8 cellular contexts compared by ENCODE assay signal in genomic region chr11:65663634-65664200, GRCh38. TPM values are rescaled to one million over a fixed set of nuclear protein-coding genes. Genes with fewer than 3 reads are reported as not detected.
A peak's percentile ranks its signal among the peaks of the same experiment; 100 is the strongest.
DNase-seq lines count a peak whose midpoint lies in the region; ATAC-seq, FAIRE-seq and TF ChIP-seq lines count a peak whose summit lies in the region.

No MANE protein-coding gene starts in this region.

- peak; percentile 2 for ATAC-seq in HG03469 (IDR thresholded peaks at IDR 0.05; ENCODE audit: unreplicated experiment)
- ATAC-seq in stimulated activated naive CD8-positive, alpha-beta T cell treated with anti-CD3 and anti-CD28 coated beads, Interleukin-15, amount 100 ng/mL, for 72 hours = peak; percentile 55

- peaks cover 6% of the 10 kb centered on the region for H3K4me1 Mint-ChIP-seq in endodermal cell
- H3K4me1 Mint-ChIP-seq in stimulated activated naive CD8-positive, alpha-beta T cell treated with anti-CD3 and anti-CD28 coated beads, Interleukin-15, amount 100 ng/mL, for 72 hours = peaks cover 43% of the 10 kb centered on the region

- FAIRE-seq in GM12892 (lab: Jason Lieb, UNC) = peak; percentile 90

- 7 to 9% methylated on average over 5 to 13 of the region's 15 CpGs for WGBS in endodermal cell (ENCODE audit: insufficient coverage in 1 of 2, insufficient read length in 1 of 2), 2 experiments

- DNase-seq in GM12892 (ENCODE audit: insufficient read length) = no peak
- DNase-seq in activated CD4-positive, alpha-beta T cell treated with anti-CD3 and anti-CD28 coated beads for 4 hours = peak; percentile 49 to 61
- no peak for DNase-seq in endodermal cell
- DNase-seq in medulla oblongata (ENCODE audit: extremely low spot score) = peak; percentile 77
- peak in 1 of 2 donors; percentile 59 for DNase-seq in stimulated activated naive CD8-positive, alpha-beta T cell treated with anti-CD3 and anti-CD28 coated beads, Interleukin-15, amount 100 ng/mL, for 72 hours
- DNase-seq in NCI-H345 (lab: John Stamatoyannopoulos, UW) = no peak

- peak overlapping the region; percentile 78 for H3K4me3 Mint-ChIP-seq in endodermal cell
- H3K4me3 Mint-ChIP-seq in stimulated activated naive CD8-positive, alpha-beta T cell treated with anti-CD3 and anti-CD28 coated beads, Interleukin-15, amount 100 ng/mL, for 72 hours = peak overlapping the region; percentile 87 to 90

- no peaks in the 10 kb centered on the region for H3K9me3 ChIP-seq in endodermal cell (ENCODE audit: control insufficient read depth, low read length)

- no peaks in the 10 kb centered on the region for H3K27me3 Mint-ChIP-seq in endodermal cell (ENCODE audit: insufficient read depth)
- no peaks in the 10 kb centered on the region for H3K27me3 Mint-ChIP-seq in stimulated activated naive CD8-positive, alpha-beta T cell treated with anti-CD3 and anti-CD28 coated beads, Interleukin-15, amount 100 ng/mL, for 72 hours

- H3K27ac ChIP-seq in 22Rv1 = peak overlapping the region; percentile 95
- H3K27ac ChIP-seq in endodermal cell (ENCODE audit: low read depth, low read length) = peak overlapping the region; percentile 86

- H3K27ac Mint-ChIP-seq in endodermal cell = peak overlapping the region; percentile 95
- peak overlapping the region; percentile 91 to 97 for H3K27ac Mint-ChIP-seq in stimulated activated naive CD8-positive, alpha-beta T cell treated with anti-CD3 and anti-CD28 coated beads, Interleukin-15, amount 100 ng/mL, for 72 hours

- TF ChIP-seq POLR2A in GM12892 (IDR thresholded peaks at IDR 0.05; ENCODE audit: low read depth, low read length) = 0 out of 2 replicates have a peak, but pooled peaks have one; percentile 4

- H3K36me3 ChIP-seq in endodermal cell (ENCODE audit: control insufficient read depth, insufficient read depth, low read length) = peaks cover 27% of the 10 kb centered on the region

- no peak for TF ChIP-seq CTCF in 22Rv1 (IDR thresholded peaks at IDR 0.05)
- TF ChIP-seq CTCF in endodermal cell (conservative IDR thresholded peaks at IDR 0.05) = no peak

- H3K36me3 Mint-ChIP-seq in endodermal cell (ENCODE audit: low read depth) = peaks cover 22% of the 10 kb centered on the region

- H3K4me1 ChIP-seq in endodermal cell (ENCODE audit: control insufficient read depth, insufficient read depth, low read length) = peaks cover 8% of the 10 kb centered on the region

- H3K9me3 Mint-ChIP-seq in endodermal cell = no peaks in the 10 kb centered on the region
- H3K9me3 Mint-ChIP-seq in stimulated activated naive CD8-positive, alpha-beta T cell treated with anti-CD3 and anti-CD28 coated beads, Interleukin-15, amount 100 ng/mL, for 72 hours = no peaks in the 10 kb centered on the region

- H3K4me3 ChIP-seq in endodermal cell (ENCODE audit: low read length) = peak overlapping the region; percentile 96

- peak overlapping the region; percentile 94 for H3K9ac ChIP-seq in endodermal cell (ENCODE audit: extremely low read depth, low read length, poor library complexity, severe bottlenecking)

- no peaks in the 10 kb centered on the region for H3K27me3 ChIP-seq in endodermal cell (ENCODE audit: control insufficient read depth, insufficient read depth, low read length, poor library complexity, severe bottlenecking)

RNA-seq across cellular contexts. Expression of gene RELA, which starts 1.0 kb away (rescaled TPM):
- 28.2 TPM for polyA plus RNA-seq in GM12892 (2012; ENCODE audit: missing spikeins)
- total RNA-seq in endodermal cell = 10 to 100 TPM; 40.2 to 41.1 TPM
- 50.0 TPM for polyA plus RNA-seq in endodermal cell (2013, experiment 1 of 2)
- 41.7 TPM for polyA plus RNA-seq in endodermal cell (2013, experiment 2 of 2)

RNA-seq across cellular contexts. Expression of gene SIPA1, which starts 25.8 kb away (rescaled TPM):
- 26.0 TPM for polyA plus RNA-seq in GM12892 (2012; ENCODE audit: missing spikeins)
- total RNA-seq in endodermal cell = 10 to 100 TPM; 39.9 to 46.8 TPM
- 22.0 TPM for polyA plus RNA-seq in endodermal cell (2013, experiment 1 of 2)
- 18.3 TPM for polyA plus RNA-seq in endodermal cell (2013, experiment 2 of 2)

RNA-seq across cellular contexts. Expression of gene PCNX3, which starts 48.1 kb away (rescaled TPM):
- polyA plus RNA-seq in GM12892 (2012; ENCODE audit: missing spikeins) = 7.8 TPM
- 10 to 100 TPM; 48.1 to 57.3 TPM for total RNA-seq in endodermal cell
- polyA plus RNA-seq in endodermal cell (2013, experiment 1 of 2) = 25.5 TPM
- polyA plus RNA-seq in endodermal cell (2013, experiment 2 of 2) = 24.6 TPM

RNA-seq across cellular contexts. Expression of gene KAT5, which starts 48.3 kb away (rescaled TPM):
- polyA plus RNA-seq in GM12892 (2012; ENCODE audit: missing spikeins) = 29.7 TPM
- 10 to 100 TPM; 48.5 to 48.8 TPM for total RNA-seq in endodermal cell
- 50.5 TPM for polyA plus RNA-seq in endodermal cell (2013, experiment 1 of 2)
- 47.3 TPM for polyA plus RNA-seq in endodermal cell (2013, experiment 2 of 2)

RNA-seq across cellular contexts. Expression of gene MAP3K11, which starts 49.7 kb away (rescaled TPM):
- 15.2 TPM for polyA plus RNA-seq in GM12892 (2012; ENCODE audit: missing spikeins)
- 10 to 100 TPM; 62.8 to 65.0 TPM for total RNA-seq in endodermal cell
- polyA plus RNA-seq in endodermal cell (2013, experiment 1 of 2) = 30.5 TPM
- polyA plus RNA-seq in endodermal cell (2013, experiment 2 of 2) = 28.4 TPM

Comparison
In these comparisons a context has a peak if more than half of its experiments do, and no peak if none do; other contexts are left out.
1. DNase-seq: peak in activated CD4-positive, alpha-beta T cell treated with anti-CD3 and anti-CD28 coated beads for 4 hours (2 of 2) and medulla oblongata (single experiment); none in GM12892 (single experiment), endodermal cell (single experiment) and NCI-H345 (single experiment).